Comparison of ENCODE assay signal across 12 cellular contexts in the genomic region with DNA sequence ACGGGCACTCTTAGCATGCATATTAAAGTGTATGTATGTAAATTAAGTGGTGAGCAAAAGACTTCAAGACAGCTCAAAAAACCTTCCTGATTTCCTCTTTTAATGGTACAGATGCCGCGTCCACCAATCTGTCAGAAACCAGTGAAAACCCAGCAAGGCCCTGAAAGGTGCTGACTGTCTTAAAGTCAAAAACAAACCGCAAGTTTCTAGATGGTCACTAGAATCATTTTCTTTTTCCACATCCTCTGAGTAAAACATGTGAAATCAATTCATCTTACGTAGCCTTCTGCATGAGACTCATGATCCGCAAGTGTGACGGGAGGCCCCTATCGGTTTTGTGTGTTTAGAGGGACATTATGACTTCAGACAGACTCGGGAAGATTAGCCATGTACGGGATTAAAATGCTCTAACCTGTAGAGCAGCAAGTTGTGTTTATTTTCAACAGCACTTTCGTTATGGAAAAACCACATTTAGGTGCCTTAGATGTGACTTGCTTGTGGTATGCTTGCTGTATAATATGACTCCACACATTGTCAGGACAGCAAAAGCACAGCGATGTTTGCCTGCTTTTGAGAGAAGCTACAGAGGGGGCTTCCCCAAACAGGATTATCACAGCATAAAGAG.
A peak's percentile ranks its signal among the peaks of the same experiment; 100 is the strongest.
DNase-seq lines count a peak whose midpoint lies in the region; ATAC-seq and TF ChIP-seq lines count a peak whose summit lies in the region.
"Had no signal": no experiment of that assay in that cellular context is flagged by ENCODE, and none has a peak within 500 bp of the region (broad histone marks: within the 10 kb centered on the region; RNA-seq: fewer than 3 reads in every experiment).

No MANE protein-coding gene starts in this region.

- peak overlapping the region; percentile 30 for H3K27ac Mint-ChIP-seq in activated CD8-positive, alpha-beta T cell treated with anti-CD3 and anti-CD28 coated beads for 36 hours
- H3K27ac Mint-ChIP-seq: nephron progenitor cell had no signal

- DNase-seq in GM13977 (ENCODE audit: low spot score) = peak; percentile 77
- DNase-seq in activated CD8-positive, alpha-beta T cell treated with anti-CD3 and anti-CD28 coated beads for 36 hours = peak; percentile 20
- no peak for DNase-seq in effector CD4-positive, alpha-beta T cell
- no peak for DNase-seq in DMS79 treated with DMSO at 0.1 percent for 48 hours (lab: John Stamatoyannopoulos, UW)
- no peak for DNase-seq in NCI-H2107 (lab: John Stamatoyannopoulos, UW)
- DNase-seq in substantia nigra (lab: John Stamatoyannopoulos, UW) = no peak
- DNase-seq: brain microvascular endothelial cell, MG63, nephron progenitor cell, SW 1271 had no signal

- CTCF ChIA-PET in activated CD8-positive, alpha-beta T cell treated with anti-CD3 and anti-CD28 coated beads for 36 hours (lab: Charles Lee) = no interaction called here

- peaks cover 25% of the 10 kb centered on the region for H3K4me1 Mint-ChIP-seq in activated CD8-positive, alpha-beta T cell treated with anti-CD3 and anti-CD28 coated beads for 36 hours (ENCODE audit: low read depth)

- no peak overlapping the region for H3K4me3 Mint-ChIP-seq in activated CD8-positive, alpha-beta T cell treated with anti-CD3 and anti-CD28 coated beads for 36 hours
- H3K4me3 Mint-ChIP-seq: nephron progenitor cell had no signal

- no peak for TF ChIP-seq CTCF in GM13977 (IDR thresholded peaks at IDR 0.05; ENCODE audit: extremely low read depth, insufficient read depth, missing control alignments)
- no peak for TF ChIP-seq CTCF in activated CD8-positive, alpha-beta T cell treated with anti-CD3 and anti-CD28 coated beads for 36 hours (IDR thresholded peaks at IDR 0.05)

- H3K27ac ChIP-seq in substantia nigra (ENCODE audit: low read depth, low read length, poor library complexity, severe bottlenecking) = no peak overlapping the region
- H3K27ac ChIP-seq: brain microvascular endothelial cell had no signal

- POLR2A ChIA-PET in activated CD8-positive, alpha-beta T cell treated with anti-CD3 and anti-CD28 coated beads for 36 hours (lab: Charles Lee) = no interaction called here

- H3K27me3 Mint-ChIP-seq in activated CD8-positive, alpha-beta T cell treated with anti-CD3 and anti-CD28 coated beads for 36 hours = no peaks in the 10 kb centered on the region

- ATAC-seq in GM19438 (IDR thresholded peaks at IDR 0.05; ENCODE audit: low read depth, unreplicated experiment) = peak; percentile 86
- peak; percentile 93 for ATAC-seq in HG03060 (IDR thresholded peaks at IDR 0.05; ENCODE audit: low read depth, unreplicated experiment)
- peak; percentile 73 for ATAC-seq in activated CD8-positive, alpha-beta T cell treated with anti-CD3 and anti-CD28 coated beads for 36 hours

- in situ Hi-C loops in GM13977 (cut with MboI; ENCODE audit: low pct_unique_long_range_greater_than_20kb, low sequenced_read_pairs, unreplicated experiment) = no loop called here

- intact Hi-C loops in activated CD8-positive, alpha-beta T cell treated with anti-CD3 and anti-CD28 coated beads for 36 hours (cut with micrococcal nuclease) = no loop called here

- peaks cover 18% of the 10 kb centered on the region for H3K36me3 Mint-ChIP-seq in activated CD8-positive, alpha-beta T cell treated with anti-CD3 and anti-CD28 coated beads for 36 hours (ENCODE audit: low read depth)

- no peaks in the 10 kb centered on the region for H3K9me3 Mint-ChIP-seq in activated CD8-positive, alpha-beta T cell treated with anti-CD3 and anti-CD28 coated beads for 36 hours

Comparison
In these comparisons a context has a peak if more than half of its experiments do, and no peak if none do; other contexts are left out.
1. DNase-seq: peak in GM13977 (single experiment) and activated CD8-positive, alpha-beta T cell treated with anti-CD3 and anti-CD28 coated beads for 36 hours (single experiment); none in effector CD4-positive, alpha-beta T cell (single experiment), DMS79 treated with DMSO at 0.1 percent for 48 hours (single experiment), NCI-H2107 (single experiment) and substantia nigra (0 of 49).
2. Peak in every context shown above with its lines, with median percentiles within 50 percentile points of each other: ATAC-seq.